ENCODE assay signal across 14 cellular contexts in genomic region chr1:200388791-200389190, GRCh38. TPM values are rescaled to one million over a fixed set of nuclear protein-coding genes. Genes with fewer than 3 reads are reported as not detected.
A peak's percentile ranks its signal among the peaks of the same experiment; 100 is the strongest.
DNase-seq lines count a peak whose midpoint lies in the region; ATAC-seq and TF ChIP-seq lines count a peak whose summit lies in the region.
"Had no signal": no experiment of that assay in that cellular context is flagged by ENCODE, and none has a peak within 500 bp of the region (broad histone marks: within the 10 kb centered on the region; RNA-seq: fewer than 3 reads in every experiment).

No MANE protein-coding gene starts in this region.

- H3K4me1 ChIP-seq in HUES64 (ENCODE audit: insufficient read depth, low read length) (peaks cover 33% of the 10 kb centered on the region), iPS-20b (ENCODE audit: insufficient read depth, low read length) (peaks cover 31% of the 10 kb centered on the region), spleen (peaks cover 0 to 8% (median 0%) of the 10 kb centered on the region in 6 donors)
- H3K4me1 ChIP-seq: Peyer's patch had no signal

- ATAC-seq in SK-N-SH treated with all-trans-retinoic acid at 6 μM for 48 hours: peak; percentile 61
- no peak for ATAC-seq in HG02938 (IDR thresholded peaks at IDR 0.05; ENCODE audit: unreplicated experiment)
- no peak for ATAC-seq in GM18498 (IDR thresholded peaks at IDR 0.05; ENCODE audit: unreplicated experiment)
- ATAC-seq in HG02678 (IDR thresholded peaks at IDR 0.05; ENCODE audit: unreplicated experiment): no peak
- ATAC-seq: CD8-positive, alpha-beta T cell had no signal

- H3K27me3 ChIP-seq in HUES64 (ENCODE audit: insufficient read depth, low read length) (no peaks in the 10 kb centered on the region), iPS-20b (ENCODE audit: insufficient read depth, low read length) (no peaks in the 10 kb centered on the region), spleen (replicated peaks in 1 of 7) (no peaks in the 10 kb centered on the region)
- H3K27me3 ChIP-seq: Peyer's patch had no signal

- H3K9me3 ChIP-seq in HUES64 (ENCODE audit: insufficient read depth, low read depth, low read length) (no peaks in the 10 kb centered on the region), iPS-20b (ENCODE audit: insufficient read depth, low read depth, low read length) (no peaks in the 10 kb centered on the region), spleen (no peaks in the 10 kb centered on the region)
- H3K9me3 ChIP-seq: Peyer's patch had no signal

- no peak for DNase-seq in spleen
- DNase-seq: CD8-positive, alpha-beta T cell; DND-41; GDM1; NCI-H1092; NCI-H69; Peyer's patch; SHP77 treated with DMSO at 0.1 percent for 48 hours had no signal

- H3K4me3 ChIP-seq in HUES64 (ENCODE audit: low read length): no peak overlapping the region
- no peak overlapping the region for H3K4me3 ChIP-seq in iPS-20b (ENCODE audit: low read length)
- no peak overlapping the region for H3K4me3 ChIP-seq in spleen
- H3K4me3 ChIP-seq: Peyer's patch had no signal

- no peak for TF ChIP-seq CTCF in spleen (IDR thresholded peaks at IDR 0.05 in 8 of 11, conservative IDR thresholded peaks at IDR 0.05 in 3 of 11)

- intact Hi-C loops in spleen (cut with DNase I; ENCODE audit: low total_unique reads): no loop called here

- H3K36me3 ChIP-seq in HUES64 (ENCODE audit: insufficient read depth, low read length) (no peaks in the 10 kb centered on the region), iPS-20b (ENCODE audit: insufficient read depth, low read depth, low read length) (no peaks in the 10 kb centered on the region), spleen (no peaks in the 10 kb centered on the region)
- H3K36me3 ChIP-seq: Peyer's patch had no signal

- 46% methylated on average over 1 of the region's 1 CpG for WGBS in HUES64
- 71 to 89% (median 79%) methylated on average over 1 of the region's 1 CpG for WGBS in spleen, 5 donors

- H3K9ac ChIP-seq in HUES64 (ENCODE audit: low read depth, low read length): no peak overlapping the region
- peak overlapping the region; percentile 12; the same call in 1 of the 2 replicates for H3K9ac ChIP-seq in iPS-20b (ENCODE audit: low read depth, low read length)

- H3K27ac ChIP-seq in HUES64 (ENCODE audit: low read depth, low read length): peak overlapping the region; percentile 59; the same call in 1 of the 2 replicates
- H3K27ac ChIP-seq in iPS-20b (ENCODE audit: low read length): peak overlapping the region; percentile 82
- no peak overlapping the region for H3K27ac ChIP-seq in spleen
- H3K27ac ChIP-seq: Peyer's patch had no signal

- TF ChIP-seq POLR2A in spleen (IDR thresholded peaks at IDR 0.05): no peak

TF ChIP-seq in SK-N-SH treated with all-trans-retinoic acid at 6 μM for 48 hours, 23 proteins besides CTCF, POLR2A, EP300 and RAD21:
- TF ChIP-seq TSHZ2 (CRISPR knock-in tag; IDR thresholded peaks at IDR 0.05) (no peak), CREB5 (CRISPR knock-in tag; IDR thresholded peaks at IDR 0.05; ENCODE audit: low read depth) (no peak), SNAI2 (CRISPR knock-in tag; IDR thresholded peaks at IDR 0.05) (no peak), ZFP3 (CRISPR knock-in tag; IDR thresholded peaks at IDR 0.05) (no peak), ESRRG (CRISPR knock-in tag; IDR thresholded peaks at IDR 0.05) (no peak), CSRNP3 (CRISPR knock-in tag; IDR thresholded peaks at IDR 0.05) (no peak), ZNF70 (CRISPR knock-in tag; IDR thresholded peaks at IDR 0.05) (no peak)
- TF ChIP-seq, protein P1, sequence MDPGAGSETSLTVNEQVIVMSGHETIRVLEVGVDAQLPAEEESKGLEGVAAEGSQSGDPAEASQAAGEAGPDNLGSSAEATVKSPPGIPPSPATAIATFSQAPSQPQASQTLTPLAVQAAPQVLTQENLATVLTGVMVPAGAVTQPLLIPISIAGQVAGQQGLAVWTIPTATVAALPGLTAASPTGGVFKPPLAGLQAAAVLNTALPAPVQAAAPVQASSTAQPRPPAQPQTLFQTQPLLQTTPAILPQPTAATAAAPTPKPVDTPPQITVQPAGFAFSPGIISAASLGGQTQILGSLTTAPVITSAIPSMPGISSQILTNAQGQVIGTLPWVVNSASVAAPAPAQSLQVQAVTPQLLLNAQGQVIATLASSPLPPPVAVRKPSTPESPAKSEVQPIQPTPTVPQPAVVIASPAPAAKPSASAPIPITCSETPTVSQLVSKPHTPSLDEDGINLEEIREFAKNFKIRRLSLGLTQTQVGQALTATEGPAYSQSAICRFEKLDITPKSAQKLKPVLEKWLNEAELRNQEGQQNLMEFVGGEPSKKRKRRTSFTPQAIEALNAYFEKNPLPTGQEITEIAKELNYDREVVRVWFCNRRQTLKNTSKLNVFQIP (CRISPR knock-in tag; IDR thresholded peaks at IDR 0.05; ENCODE audit: borderline replicate concordance, low read depth): no peak

RNA-seq across cellular contexts. Expression of gene ZNF281, which starts 21.0 kb away (rescaled TPM):
- polyA plus RNA-seq in HUES64 (2013, experiment 1 of 2): 48.9 TPM
- 49.6 TPM for polyA plus RNA-seq in HUES64 (2013, experiment 2 of 2)
- 10 to 100 TPM; 20.0 to 34.8 (median 23.1) TPM for total RNA-seq in spleen
- polyA plus RNA-seq in spleen: 1 to 10 TPM; 4.4 to 6.3 (median 5.2) TPM

Comparison
In these comparisons a context has a peak if more than half of its experiments do, and no peak if none do; other contexts are left out.
1. H3K27ac ChIP-seq: peak in HUES64 (single experiment) and iPS-20b (single experiment); none in spleen (0 of 8).